Comparison of ENCODE assay signal across 8 cellular contexts in genomic region chr1:99004270-99005141, GRCh38. TPM values are rescaled to one million over a fixed set of nuclear protein-coding genes. Genes with fewer than 3 reads are reported as not detected.
A peak's percentile ranks its signal among the peaks of the same experiment; 100 is the strongest.
DNase-seq lines count a peak whose midpoint lies in the region; ATAC-seq lines count a peak whose summit lies in the region.

TSS of gene PLPPR5 (minus strand) at chr1:99004861. CDS start at chr1:99004671, 190 bp downstream.

- H3K36me3 Mint-ChIP-seq in activated T-cell treated with anti-CD3 and anti-CD28 coated beads, Interleukin-2, amount 50 U/mL, for 72 hours (ENCODE audit: insufficient read depth in 2 of 2): no peaks in the 10 kb centered on the region

- peak; percentile 49 for DNase-seq in AG20443 (ENCODE audit: low spot score)
- peak; percentile 35 to 49 for DNase-seq in activated T-cell treated with anti-CD3 and anti-CD28 coated beads, Interleukin-2, amount 50 U/mL, for 72 hours
- DNase-seq in head of caudate nucleus: peak in 40 of 42 donors; percentile 15 to 69 (median 35)
- DNase-seq in posterior cingulate gyrus: peak; percentile 14 to 89 (median 39)
- no peak for DNase-seq in AML-193 (lab: John Stamatoyannopoulos, UW)

- no peak within 1 kb of the TSS for H3K27ac Mint-ChIP-seq in activated T-cell treated with anti-CD3 and anti-CD28 coated beads, Interleukin-2, amount 50 U/mL, for 72 hours

- H3K4me1 Mint-ChIP-seq in activated T-cell treated with anti-CD3 and anti-CD28 coated beads, Interleukin-2, amount 50 U/mL, for 72 hours (ENCODE audit: low read depth): no peaks in the 10 kb centered on the region

- peak within 1 kb of the TSS; percentile 73 for H3K4me3 Mint-ChIP-seq in activated T-cell treated with anti-CD3 and anti-CD28 coated beads, Interleukin-2, amount 50 U/mL, for 72 hours

- H3K9me3 Mint-ChIP-seq in activated T-cell treated with anti-CD3 and anti-CD28 coated beads, Interleukin-2, amount 50 U/mL, for 72 hours: no peaks in the 10 kb centered on the region

- H3K27me3 Mint-ChIP-seq in activated T-cell treated with anti-CD3 and anti-CD28 coated beads, Interleukin-2, amount 50 U/mL, for 72 hours (ENCODE audit: low read depth): peaks cover 53% of the 10 kb centered on the region

- ATAC-seq in HG03521 (IDR thresholded peaks at IDR 0.05; ENCODE audit: unreplicated experiment) (peak; percentile 46), HG03469 (IDR thresholded peaks at IDR 0.05; ENCODE audit: unreplicated experiment) (no peak), GM21786 (IDR thresholded peaks at IDR 0.05; ENCODE audit: unreplicated experiment) (no peak)
- peak; percentile 72 to 84 for ATAC-seq in activated T-cell treated with anti-CD3 and anti-CD28 coated beads, Interleukin-2, amount 50 U/mL, for 72 hours (replicated peaks in 1 of 2)

- intact Hi-C loops in head of caudate nucleus (cut with DNase I): no loop called here
- intact Hi-C loops in posterior cingulate gyrus (cut with DNase I): no loop called here

RNA-seq across cellular contexts. Expression of gene PLPPR5, which starts in this region (rescaled TPM):
- not detected for total RNA-seq in activated T-cell treated with anti-CD3 and anti-CD28 coated beads, Interleukin-2, amount 50 U/mL, for 72 hours

Comparison
In these comparisons a context has a peak if more than half of its experiments do, and no peak if none do; other contexts are left out.
1. Peak in DNase-seq and ATAC-seq in activated T-cell treated with anti-CD3 and anti-CD28 coated beads, Interleukin-2, amount 50 U/mL, for 72 hours; RNA of the gene not detected or under 1 TPM.
2. DNase-seq: peak in AG20443 (single experiment), head of caudate nucleus (40 of 42) and posterior cingulate gyrus (10 of 10); none in AML-193 (0 of 2).